ENCODE assay signal across 9 cellular contexts in genomic region chr4:87422104-87423052, GRCh38. TPM values are rescaled to one million over a fixed set of nuclear protein-coding genes. Genes with fewer than 3 reads are reported as not detected.
DNase-seq lines count a peak whose midpoint lies in the region; ATAC-seq, FAIRE-seq and TF ChIP-seq lines count a peak whose summit lies in the region.
"Had no signal": no experiment of that assay in that cellular context is flagged by ENCODE, and none has a peak within 500 bp of the region (broad histone marks: within the 10 kb centered on the region; RNA-seq: fewer than 3 reads in every experiment).

NUDT9 (plus strand) TSS chr4:87422573; CDS start chr4:87422906, 333 bp downstream.

- H3K27ac ChIP-seq in smooth muscle cell (ENCODE audit: low read depth): peak within 1 kb of the TSS; percentile 65

- TF ChIP-seq CTCF in WI38 (IDR thresholded peaks at IDR 0.05; ENCODE audit: low read depth, low read length) (no peak), bronchial epithelial cell (IDR thresholded peaks at IDR 0.05; ENCODE audit: insufficient read depth, low read length, severe bottlenecking) (no peak), smooth muscle cell (IDR thresholded peaks at IDR 0.05; ENCODE audit: borderline replicate concordance, insufficient read depth, poor library complexity, severe bottlenecking) (no peak)

- peak within 1 kb of the TSS; percentile 94 for H3K4me3 ChIP-seq in WI38 (ENCODE audit: low read depth, low read length)
- H3K4me3 ChIP-seq in bronchial epithelial cell (ENCODE audit: low read depth, low read length): peak within 1 kb of the TSS; percentile 50
- peak within 1 kb of the TSS; percentile 92 for H3K4me3 ChIP-seq in smooth muscle cell

- H3K79me2 ChIP-seq in smooth muscle cell (ENCODE audit: low read depth): peaks cover 33% of the 10 kb centered on the region

- peak within 1 kb of the TSS; percentile 92 for H2AFZ ChIP-seq in smooth muscle cell (ENCODE audit: low read depth)

- H3F3A ChIP-seq in smooth muscle cell (ENCODE audit: low read depth): peaks cover 3% of the 10 kb centered on the region

- H3K9ac ChIP-seq in smooth muscle cell (ENCODE audit: low read depth): peak within 1 kb of the TSS; percentile 88

- ATAC-seq in GM18907 (IDR thresholded peaks at IDR 0.05; ENCODE audit: unreplicated experiment) (peak; percentile 92), HG03159 (IDR thresholded peaks at IDR 0.05; ENCODE audit: unreplicated experiment) (peak; percentile 94)

- H3K27me3 ChIP-seq in bronchial epithelial cell (ENCODE audit: control insufficient read depth, insufficient read depth, low read length) (no peaks in the 10 kb centered on the region), smooth muscle cell (ENCODE audit: low read depth) (no peaks in the 10 kb centered on the region)

- no peaks in the 10 kb centered on the region for H3K36me3 ChIP-seq in bronchial epithelial cell (ENCODE audit: control insufficient read depth, insufficient read depth, low read length)
- H3K36me3 ChIP-seq in smooth muscle cell (ENCODE audit: low read depth): no peaks in the 10 kb centered on the region

- no peak for FAIRE-seq in bronchial epithelial cell (lab: Jason Lieb, UNC)
- FAIRE-seq: colon had no signal

- DNase-seq in AG08395 (ENCODE audit: low spot score) (peak; percentile 93), NCI-H2227 treated with DMSO at 0.1 percent for 48 hours (lab: John Stamatoyannopoulos, UW) (peak; percentile 87), bronchial epithelial cell (ENCODE audit: low read depth) (peak; percentile 90), iPS-NIHi11 (ENCODE audit: low spot score) (peak; percentile 93), smooth muscle cell (lab: John Stamatoyannopoulos, UW; ENCODE audit: unreplicated experiment) (peak; percentile 87)

- H3K4me1 ChIP-seq in smooth muscle cell (ENCODE audit: low read depth): peaks cover 10% of the 10 kb centered on the region

- 3% methylated on average over 57 of the region's 58 CpGs for WGBS in smooth muscle cell (ENCODE audit: low lambda C conversion rate)

- H3K4me2 ChIP-seq in smooth muscle cell: peak within 1 kb of the TSS; percentile 99

- no peaks in the 10 kb centered on the region for H3K9me3 ChIP-seq in smooth muscle cell (replicated peaks; ENCODE audit: low read depth)

- H4K20me1 ChIP-seq in smooth muscle cell (ENCODE audit: low read depth): no peaks in the 10 kb centered on the region

RNA-seq across cellular contexts. Expression of gene NUDT9, which starts in this region (rescaled TPM):
- total RNA-seq in bronchial epithelial cell: 19.0 and 19.1 TPM in 2 replicates
- 8.0 and 10.5 TPM in 2 replicates for total RNA-seq in smooth muscle cell
- polyA plus RNA-seq in smooth muscle cell: 20.7 and 26.5 TPM in 2 replicates

Comparison
In these comparisons a context has a peak if more than half of its experiments do, and no peak if none do; other contexts are left out.
1. Peak in every context shown above with its lines: DNase-seq, ATAC-seq, H3K4me3 ChIP-seq and H3K27ac ChIP-seq.